ENCODE assay signal across 21 cellular contexts in the genomic region with DNA sequence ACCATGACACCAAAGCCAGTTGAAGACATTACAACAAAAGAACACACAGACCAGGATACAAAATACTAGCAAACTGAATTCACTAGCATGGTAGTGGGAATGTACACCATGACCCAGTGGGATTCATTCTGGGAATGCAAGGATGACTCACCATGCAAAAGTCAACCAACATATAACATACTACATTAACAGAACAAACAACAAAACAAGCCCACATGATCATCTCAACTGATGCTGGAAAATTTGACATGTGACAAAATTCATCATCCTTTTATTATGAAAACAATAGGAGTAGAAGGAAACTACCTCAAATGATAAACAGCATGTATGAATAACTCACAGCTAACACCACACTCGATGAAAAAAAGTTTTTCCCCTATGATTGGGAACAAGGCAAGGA.
DNase-seq lines count a peak whose midpoint lies in the region; ATAC-seq, FAIRE-seq and TF ChIP-seq lines count a peak whose summit lies in the region.
"Had no signal": no experiment of that assay in that cellular context is flagged by ENCODE, and none has a peak within 500 bp of the region (broad histone marks: within the 10 kb centered on the region; RNA-seq: fewer than 3 reads in every experiment).

No MANE protein-coding gene starts in this region.

- DNase-seq in COLO829 (ENCODE audit: low spot score) (peak; percentile 43), HT1080 (ENCODE audit: low read depth) (peak; percentile 15), bronchial epithelial cell (ENCODE audit: low read depth) (peak; percentile 32), fibroblast of villous mesenchyme (ENCODE audit: low read depth) (peak; percentile 44), D721Med (ENCODE audit: insufficient read length, low spot score) (no peak), T-helper 1 cell (no peak)
- DNase-seq: activated CD4-positive, alpha-beta T cell treated with anti-CD3 and anti-CD28 coated beads for 1 hour; DMS 273 treated with DMSO at 0.1 percent for 48 hours; GDM1; NCI-H1092 treated with DMSO at 0.1 percent for 48 hours; NCI-H2029; NCI-H2227 treated with DMSO at 0.1 percent for 48 hours; NCI-H774; stimulated activated CD4-positive, alpha-beta T cell treated with anti-CD3 and anti-CD28 coated beads, Interleukin-2, amount 100 ng/mL, for 24 hours; testis; uterus had no signal

- no peak overlapping the region for H3K4me3 ChIP-seq in bronchial epithelial cell (ENCODE audit: low read depth, low read length)
- no peak overlapping the region for H3K4me3 ChIP-seq in fibroblast of villous mesenchyme (ENCODE audit: low read depth, low read length)
- H3K4me3 ChIP-seq: lung, prostate gland, testis, uterus had no signal

- FAIRE-seq in bronchial epithelial cell (lab: Jason Lieb, UNC), result no peak
- FAIRE-seq in D721Med (lab: Jason Lieb, UNC), result no peak

- no peak for ATAC-seq in HG03469 (IDR thresholded peaks at IDR 0.05; ENCODE audit: unreplicated experiment)
- no peak for ATAC-seq in GM19351 (IDR thresholded peaks at IDR 0.05; ENCODE audit: unreplicated experiment)
- ATAC-seq: stimulated activated effector memory CD8-positive, alpha-beta T cell treated with anti-CD3 and anti-CD28 coated beads, Interleukin-12 subunit alpha, Interleukin-12 subunit beta, amount 100 ng/mL, for 72 hours had no signal

- H3K27me3 ChIP-seq in bronchial epithelial cell (ENCODE audit: control insufficient read depth, insufficient read depth, low read length), result no peaks in the 10 kb centered on the region
- H3K27me3 ChIP-seq: testis, uterus had no signal

- no peaks in the 10 kb centered on the region for H3K36me3 ChIP-seq in bronchial epithelial cell (ENCODE audit: control insufficient read depth, insufficient read depth, low read length)
- H3K36me3 ChIP-seq: prostate gland, uterus had no signal

- TF ChIP-seq CTCF in bronchial epithelial cell (IDR thresholded peaks at IDR 0.05; ENCODE audit: insufficient read depth, low read length, severe bottlenecking), result no peak
- TF ChIP-seq CTCF in fibroblast of villous mesenchyme (IDR thresholded peaks at IDR 0.05; ENCODE audit: insufficient read depth, low read depth, low read length), result no peak
- TF ChIP-seq CTCF in D721Med (IDR thresholded peaks at IDR 0.05; ENCODE audit: insufficient read depth, missing control alignments), result no peak

Comparison
In these comparisons a context has a peak if more than half of its experiments do, and no peak if none do; other contexts are left out.
1. DNase-seq: peak in COLO829 (single experiment), HT1080 (single experiment), bronchial epithelial cell (single experiment) and fibroblast of villous mesenchyme (single experiment); none in D721Med (single experiment) and T-helper 1 cell (0 of 5).